ENCODE assay signal across 1 cellular context in the genomic region with DNA sequence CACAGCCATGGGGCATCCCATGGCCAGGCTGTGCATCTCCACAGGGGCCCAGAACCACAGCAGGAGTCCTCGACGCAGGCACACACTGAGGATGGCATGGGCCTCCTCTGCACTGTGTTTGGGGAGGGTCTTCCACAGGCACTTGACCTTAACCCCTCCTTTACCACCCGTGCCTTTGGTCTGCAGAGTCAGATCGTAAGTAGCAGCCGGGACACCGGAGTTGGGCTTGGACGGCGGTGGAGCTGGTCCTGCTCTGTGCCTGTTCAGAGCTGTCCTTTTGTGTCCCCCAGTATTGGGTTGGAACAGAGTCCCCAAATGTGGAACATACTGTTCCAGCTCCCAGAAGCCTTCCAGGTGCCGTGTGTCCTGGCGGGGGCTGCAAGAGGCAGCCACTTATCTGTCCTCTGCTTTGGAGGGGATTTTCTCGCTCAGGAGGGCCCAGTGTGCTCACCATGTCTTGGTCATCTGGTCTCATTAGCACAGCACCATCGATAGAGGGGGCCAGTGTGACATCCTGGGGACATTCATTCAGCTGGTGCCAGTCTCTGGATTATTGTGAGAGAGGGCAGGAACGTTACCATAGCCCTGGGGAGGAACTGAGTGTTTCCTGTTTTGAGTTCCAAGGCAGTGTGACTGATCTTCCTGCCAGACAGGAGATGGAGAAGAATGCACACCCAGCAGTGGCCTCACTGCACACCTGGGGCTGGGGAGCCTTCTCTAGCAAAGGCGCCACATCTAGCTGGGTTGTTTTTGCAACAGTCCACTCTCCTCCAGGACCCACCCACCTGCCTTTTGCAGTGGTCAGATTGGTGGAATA.
A peak's percentile ranks its signal among the peaks of the same experiment; 100 is the strongest.
TF ChIP-seq lines count a peak whose summit lies in the region.

No MANE protein-coding gene starts in this region.

TF ChIP-seq in HepG2, 621 proteins besides CTCF, POLR2A, EP300 and RAD21 (continued from another document and continues in another):
- TF ChIP-seq ZNF335 (CRISPR knock-in tag; IDR thresholded peaks at IDR 0.05), result peak; percentile 71; the same call in 1 of the 2 replicates
- TF ChIP-seq ELF1 (CRISPR knock-in tag; IDR thresholded peaks at IDR 0.05), result peak; percentile 48; the same call in 1 of the 2 replicates
- TF ChIP-seq ZNF121 (CRISPR knock-in tag; IDR thresholded peaks at IDR 0.05), result no peak
- TF ChIP-seq ZNF143 (CRISPR knock-in tag; IDR thresholded peaks at IDR 0.05), result no peak
- 0 out of 2 replicates have a peak, but pooled peaks have one; percentile 62 for TF ChIP-seq ZBTB25 (CRISPR knock-in tag; IDR thresholded peaks at IDR 0.05)
- 0 out of 2 replicates have a peak, but pooled peaks have one; percentile 56 for TF ChIP-seq ZNF614 (CRISPR knock-in tag; IDR thresholded peaks at IDR 0.05; ENCODE audit: borderline replicate concordance)
- TF ChIP-seq, protein P1, sequence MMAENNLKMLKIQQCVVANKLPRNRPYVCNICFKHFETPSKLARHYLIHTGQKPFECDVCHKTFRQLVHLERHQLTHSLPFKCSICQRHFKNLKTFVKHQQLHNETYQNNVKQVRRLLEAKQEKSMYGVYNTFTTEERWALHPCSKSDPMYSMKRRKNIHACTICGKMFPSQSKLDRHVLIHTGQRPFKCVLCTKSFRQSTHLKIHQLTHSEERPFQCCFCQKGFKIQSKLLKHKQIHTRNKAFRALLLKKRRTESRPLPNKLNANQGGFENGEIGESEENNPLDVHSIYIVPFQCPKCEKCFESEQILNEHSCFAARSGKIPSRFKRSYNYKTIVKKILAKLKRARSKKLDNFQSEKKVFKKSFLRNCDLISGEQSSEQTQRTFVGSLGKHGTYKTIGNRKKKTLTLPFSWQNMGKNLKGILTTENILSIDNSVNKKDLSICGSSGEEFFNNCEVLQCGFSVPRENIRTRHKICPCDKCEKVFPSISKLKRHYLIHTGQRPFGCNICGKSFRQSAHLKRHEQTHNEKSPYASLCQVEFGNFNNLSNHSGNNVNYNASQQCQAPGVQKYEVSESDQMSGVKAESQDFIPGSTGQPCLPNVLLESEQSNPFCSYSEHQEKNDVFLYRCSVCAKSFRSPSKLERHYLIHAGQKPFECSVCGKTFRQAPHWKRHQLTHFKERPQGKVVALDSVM (CRISPR knock-in tag; IDR thresholded peaks at IDR 0.05), result 0 out of 2 replicates have a peak, but pooled peaks have one; percentile 9
- TF ChIP-seq, protein P2, sequence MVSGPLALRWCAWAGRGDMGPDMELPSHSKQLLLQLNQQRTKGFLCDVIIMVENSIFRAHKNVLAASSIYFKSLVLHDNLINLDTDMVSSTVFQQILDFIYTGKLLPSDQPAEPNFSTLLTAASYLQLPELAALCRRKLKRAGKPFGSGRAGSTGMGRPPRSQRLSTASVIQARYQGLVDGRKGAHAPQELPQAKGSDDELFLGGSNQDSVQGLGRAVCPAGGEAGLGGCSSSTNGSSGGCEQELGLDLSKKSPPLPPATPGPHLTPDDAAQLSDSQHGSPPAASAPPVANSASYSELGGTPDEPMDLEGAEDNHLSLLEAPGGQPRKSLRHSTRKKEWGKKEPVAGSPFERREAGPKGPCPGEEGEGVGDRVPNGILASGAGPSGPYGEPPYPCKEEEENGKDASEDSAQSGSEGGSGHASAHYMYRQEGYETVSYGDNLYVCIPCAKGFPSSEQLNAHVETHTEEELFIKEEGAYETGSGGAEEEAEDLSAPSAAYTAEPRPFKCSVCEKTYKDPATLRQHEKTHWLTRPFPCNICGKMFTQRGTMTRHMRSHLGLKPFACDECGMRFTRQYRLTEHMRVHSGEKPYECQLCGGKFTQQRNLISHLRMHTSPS (CRISPR knock-in tag; IDR thresholded peaks at IDR 0.05; ENCODE audit: low read depth), result peak; percentile 79
- no peak for TF ChIP-seq HIVEP1 (CRISPR knock-in tag; IDR thresholded peaks at IDR 0.05)
- TF ChIP-seq HDAC2 (CRISPR knock-in tag; IDR thresholded peaks at IDR 0.05), result peak; percentile 63; the same call in 1 of the 2 replicates
- peak; percentile 23; the same call in 1 of the 2 replicates for TF ChIP-seq RARA (CRISPR knock-in tag; IDR thresholded peaks at IDR 0.05)
- peak; percentile 29; the same call in 1 of the 2 replicates for TF ChIP-seq CEBPG (CRISPR knock-in tag; IDR thresholded peaks at IDR 0.05)
- TF ChIP-seq ELF3 (CRISPR knock-in tag; IDR thresholded peaks at IDR 0.05), result peak; percentile 63; the same call in 1 of the 2 replicates
- no peak for TF ChIP-seq ZNF672 (CRISPR knock-in tag; IDR thresholded peaks at IDR 0.05)
- TF ChIP-seq KDM6A (CRISPR knock-in tag; IDR thresholded peaks at IDR 0.05; ENCODE audit: low read depth), result no peak
- TF ChIP-seq, protein P3, sequence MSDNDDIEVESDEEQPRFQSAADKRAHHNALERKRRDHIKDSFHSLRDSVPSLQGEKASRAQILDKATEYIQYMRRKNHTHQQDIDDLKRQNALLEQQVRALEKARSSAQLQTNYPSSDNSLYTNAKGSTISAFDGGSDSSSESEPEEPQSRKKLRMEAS (IDR thresholded peaks at IDR 0.05), result peak; percentile 27; the same call in 1 of the 2 replicates
- no peak; the same call in 1 of the 2 replicates for TF ChIP-seq ZNF350 (CRISPR knock-in tag; IDR thresholded peaks at IDR 0.05; ENCODE audit: borderline replicate concordance, low read depth)
- TF ChIP-seq KMT2A (CRISPR knock-in tag; IDR thresholded peaks at IDR 0.05), result no peak
- TF ChIP-seq SP2 (CRISPR knock-in tag; IDR thresholded peaks at IDR 0.05), result no peak
- TF ChIP-seq ZMYM3 (CRISPR knock-in tag; IDR thresholded peaks at IDR 0.05), result no peak
- no peak for TF ChIP-seq NR2F1 (CRISPR knock-in tag; IDR thresholded peaks at IDR 0.05)
- peak; percentile 52; the same call in 1 of the 2 replicates for TF ChIP-seq GATAD1 (CRISPR knock-in tag; IDR thresholded peaks at IDR 0.05)
- 0 out of 2 replicates have a peak, but pooled peaks have one; percentile 15 for TF ChIP-seq TAF1 (CRISPR knock-in tag; IDR thresholded peaks at IDR 0.05)
- TF ChIP-seq ZNF598 (CRISPR knock-in tag; IDR thresholded peaks at IDR 0.05; ENCODE audit: borderline replicate concordance), result 0 out of 2 replicates have a peak, but pooled peaks have one; percentile 21
- no peak for TF ChIP-seq ZNF367 (CRISPR knock-in tag; IDR thresholded peaks at IDR 0.05; ENCODE audit: borderline replicate concordance)
- TF ChIP-seq, protein P4, sequence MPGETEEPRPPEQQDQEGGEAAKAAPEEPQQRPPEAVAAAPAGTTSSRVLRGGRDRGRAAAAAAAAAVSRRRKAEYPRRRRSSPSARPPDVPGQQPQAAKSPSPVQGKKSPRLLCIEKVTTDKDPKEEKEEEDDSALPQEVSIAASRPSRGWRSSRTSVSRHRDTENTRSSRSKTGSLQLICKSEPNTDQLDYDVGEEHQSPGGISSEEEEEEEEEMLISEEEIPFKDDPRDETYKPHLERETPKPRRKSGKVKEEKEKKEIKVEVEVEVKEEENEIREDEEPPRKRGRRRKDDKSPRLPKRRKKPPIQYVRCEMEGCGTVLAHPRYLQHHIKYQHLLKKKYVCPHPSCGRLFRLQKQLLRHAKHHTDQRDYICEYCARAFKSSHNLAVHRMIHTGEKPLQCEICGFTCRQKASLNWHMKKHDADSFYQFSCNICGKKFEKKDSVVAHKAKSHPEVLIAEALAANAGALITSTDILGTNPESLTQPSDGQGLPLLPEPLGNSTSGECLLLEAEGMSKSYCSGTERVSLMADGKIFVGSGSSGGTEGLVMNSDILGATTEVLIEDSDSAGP (CRISPR knock-in tag; IDR thresholded peaks at IDR 0.05; ENCODE audit: borderline replicate concordance), result peak; percentile 50; the same call in 1 of the 2 replicates
- TF ChIP-seq SNAPC4 (CRISPR knock-in tag; IDR thresholded peaks at IDR 0.05), result 0 out of 2 replicates have a peak, but pooled peaks have one; percentile 39
- peak; percentile 30; the same call in 1 of the 2 replicates for TF ChIP-seq ARID5B (CRISPR knock-in tag; IDR thresholded peaks at IDR 0.05)
- TF ChIP-seq, protein P5, sequence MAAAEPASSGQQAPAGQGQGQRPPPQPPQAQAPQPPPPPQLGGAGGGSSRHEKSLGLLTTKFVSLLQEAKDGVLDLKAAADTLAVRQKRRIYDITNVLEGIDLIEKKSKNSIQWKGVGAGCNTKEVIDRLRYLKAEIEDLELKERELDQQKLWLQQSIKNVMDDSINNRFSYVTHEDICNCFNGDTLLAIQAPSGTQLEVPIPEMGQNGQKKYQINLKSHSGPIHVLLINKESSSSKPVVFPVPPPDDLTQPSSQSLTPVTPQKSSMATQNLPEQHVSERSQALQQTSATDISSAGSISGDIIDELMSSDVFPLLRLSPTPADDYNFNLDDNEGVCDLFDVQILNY (CRISPR knock-in tag; conservative IDR thresholded peaks at IDR 0.05), result no peak
- TF ChIP-seq THAP11 (CRISPR knock-in tag; IDR thresholded peaks at IDR 0.05), result peak; percentile 31; the same call in 1 of the 2 replicates
- no peak for TF ChIP-seq SP1 (IDR thresholded peaks at IDR 0.05)
- TF ChIP-seq SP1 (CRISPR knock-in tag; IDR thresholded peaks at IDR 0.05), result peak; percentile 42; the same call in 1 of the 2 replicates
- no peak for TF ChIP-seq RBM22 (optimal IDR thresholded peaks at IDR 0.05; ENCODE audit: low read length)
- peak; percentile 28; the same call in 1 of the 2 replicates for TF ChIP-seq HMG20A (CRISPR knock-in tag; IDR thresholded peaks at IDR 0.05; ENCODE audit: borderline replicate concordance)
- TF ChIP-seq ZNF562 (CRISPR knock-in tag; IDR thresholded peaks at IDR 0.05; ENCODE audit: borderline replicate concordance), result no peak
- TF ChIP-seq ZNF792 (CRISPR knock-in tag; IDR thresholded peaks at IDR 0.05), result 0 out of 2 replicates have a peak, but pooled peaks have one; percentile 46
- TF ChIP-seq ETV5 (CRISPR knock-in tag; IDR thresholded peaks at IDR 0.05; ENCODE audit: borderline replicate concordance), result peak; percentile 39
